Comparison of ENCODE assay signal across 18 cellular contexts in genomic region chr12:25692115-25693035, GRCh38.
DNase-seq lines count a peak whose midpoint lies in the region; ATAC-seq and TF ChIP-seq lines count a peak whose summit lies in the region.
"Had no signal": no experiment of that assay in that cellular context is flagged by ENCODE, and none has a peak within 500 bp of the region (broad histone marks: within the 10 kb centered on the region; RNA-seq: fewer than 3 reads in every experiment).

No MANE protein-coding gene starts in this region.

- peaks cover 4% of the 10 kb centered on the region for H3K9me3 Mint-ChIP-seq in stimulated activated memory B cell treated with anti-CD40 and anti-IgM and Interleukin-4, amounts not matched to agents 10 μg/mL and 1 μg/mL and 100 μg/mL, for 72 hours

- no peaks in the 10 kb centered on the region for H3K9me2 ChIP-seq in hepatocyte (replicated peaks; ENCODE audit: insufficient read depth)

- H2AFZ ChIP-seq in hepatocyte, result no peak overlapping the region
- H2AFZ ChIP-seq: neural progenitor cell had no signal

- H3K36me3 ChIP-seq in H7 (replicated peaks; ENCODE audit: control insufficient read depth, insufficient read depth, low read length), result no peaks in the 10 kb centered on the region
- no peaks in the 10 kb centered on the region for H3K36me3 ChIP-seq in hepatocyte (replicated peaks; ENCODE audit: insufficient read depth, low read depth)
- H3K36me3 ChIP-seq: neural progenitor cell, SJSA1, stomach had no signal

- no peak overlapping the region for H3K27ac Mint-ChIP-seq in stimulated activated memory B cell treated with anti-CD40 and anti-IgM and Interleukin-4, amounts not matched to agents 10 μg/mL and 1 μg/mL and 100 μg/mL, for 72 hours
- H3K27ac Mint-ChIP-seq: neural progenitor cell had no signal

- peaks cover 15% of the 10 kb centered on the region for H3K4me1 ChIP-seq in hepatocyte (ENCODE audit: insufficient read depth)
- H3K4me1 ChIP-seq: stomach had no signal

- WGBS in hepatocyte (ENCODE audit: low lambda C conversion rate, missing lambda C conversion rate), result 57% methylated on average over 9 of the region's 9 CpGs

- H3K4me3 ChIP-seq in H7 (ENCODE audit: insufficient read depth, low read depth, low read length), result no peak overlapping the region
- H3K4me3 ChIP-seq in astrocyte of the spinal cord (ENCODE audit: low read depth, low read length), result no peak overlapping the region
- no peak overlapping the region for H3K4me3 ChIP-seq in hepatocyte
- H3K4me3 ChIP-seq: neural progenitor cell, SJSA1, stomach had no signal

- no peak overlapping the region for H3K4me3 Mint-ChIP-seq in stimulated activated memory B cell treated with anti-CD40 and anti-IgM and Interleukin-4, amounts not matched to agents 10 μg/mL and 1 μg/mL and 100 μg/mL, for 72 hours
- H3K4me3 Mint-ChIP-seq: neural progenitor cell had no signal

- DNase-seq in H7, result peak; percentile 17
- DNase-seq in astrocyte of the spinal cord (ENCODE audit: low read depth, low spot score), result peak; percentile 78
- peak; percentile 63 for DNase-seq in hepatocyte (ENCODE audit: low spot score)
- DNase-seq in activated naive CD4-positive, alpha-beta T cell treated with Interleukin-2 at 50 U/mL for 16 hours, result no peak
- DNase-seq in stimulated activated naive CD8-positive, alpha-beta T cell treated with anti-CD3 and anti-CD28 coated beads, Interleukin-15, Interleukin-2, amounts not matched to agents 100 U/mL and 50 U/mL, for 24 hours, result no peak
- DNase-seq in stimulated activated CD4-positive, alpha-beta T cell treated with anti-CD3 and anti-CD28 coated beads, Interleukin-2, amount 100 ng/mL, for 48 hours, result no peak
- no peak for DNase-seq in stimulated activated CD4-positive, alpha-beta T cell treated with anti-CD3 and anti-CD28 coated beads, Interleukin-4, amount 100 ng/mL, for 4 hours
- DNase-seq: activated T-cell treated with anti-CD3 and anti-CD28 coated beads, Interleukin-2, amount 50 U/mL, for 48 hours; DMS79; NCI-H1048; NCI-H526; stomach had no signal

- no peaks in the 10 kb centered on the region for H4K20me1 ChIP-seq in hepatocyte (ENCODE audit: insufficient read depth, poor library complexity, severe bottlenecking)

- peak overlapping the region; percentile 86 for H3K27ac ChIP-seq in hepatocyte
- H3K27ac ChIP-seq: epithelial cell of prostate, HL-60, neural progenitor cell, SJSA1, stomach had no signal

- H3K27me3 ChIP-seq in H7 (ENCODE audit: control insufficient read depth, insufficient read depth, low read length) (no peaks in the 10 kb centered on the region), hepatocyte (no peaks in the 10 kb centered on the region)
- H3K27me3 ChIP-seq: neural progenitor cell, SJSA1, stomach had no signal

- ATAC-seq in stimulated activated memory B cell treated with anti-CD40 and anti-IgM and Interleukin-4, amounts not matched to agents 10 μg/mL and 1 μg/mL and 100 μg/mL, for 72 hours, result peak; percentile 31
- ATAC-seq in stimulated activated naive CD8-positive, alpha-beta T cell treated with anti-CD3 and anti-CD28 coated beads, Interleukin-15, Interleukin-2, amounts not matched to agents 100 U/mL and 50 U/mL, for 24 hours, result no peak
- ATAC-seq: activated CD4-positive, CD25-positive, alpha-beta regulatory T cell treated with anti-CD3 and anti-CD28 coated beads, Interleukin-2, amount 50 U/mL, for 24 hours had no signal

- peaks cover 11% of the 10 kb centered on the region for H3K27me3 Mint-ChIP-seq in stimulated activated memory B cell treated with anti-CD40 and anti-IgM and Interleukin-4, amounts not matched to agents 10 μg/mL and 1 μg/mL and 100 μg/mL, for 72 hours

- no peaks in the 10 kb centered on the region for H3K4me1 Mint-ChIP-seq in stimulated activated memory B cell treated with anti-CD40 and anti-IgM and Interleukin-4, amounts not matched to agents 10 μg/mL and 1 μg/mL and 100 μg/mL, for 72 hours

- TF ChIP-seq CTCF in astrocyte of the spinal cord (IDR thresholded peaks at IDR 0.05; ENCODE audit: low read depth, low read length) (no peak), hepatocyte (IDR thresholded peaks at IDR 0.05; ENCODE audit: poor library complexity) (no peak)

- H3K36me3 Mint-ChIP-seq in stimulated activated memory B cell treated with anti-CD40 and anti-IgM and Interleukin-4, amounts not matched to agents 10 μg/mL and 1 μg/mL and 100 μg/mL, for 72 hours, result no peaks in the 10 kb centered on the region
- H3K36me3 Mint-ChIP-seq: neural progenitor cell had no signal

- peak overlapping the region; percentile 7 for H3K4me2 ChIP-seq in hepatocyte
- H3K4me2 ChIP-seq: neural progenitor cell had no signal

- no peaks in the 10 kb centered on the region for H3K79me2 ChIP-seq in hepatocyte

- in situ Hi-C loops in astrocyte of the spinal cord (cut with HindIII; ENCODE audit: low sequenced_read_pairs), result no loop called here

- no peaks in the 10 kb centered on the region for H3K9me3 ChIP-seq in hepatocyte (ENCODE audit: low read depth)
- H3K9me3 ChIP-seq: SJSA1 had no signal

Comparison
In these comparisons a context has a peak if more than half of its experiments do, and no peak if none do; other contexts are left out.
1. DNase-seq: peak in H7 (single experiment), astrocyte of the spinal cord (single experiment) and hepatocyte (single experiment); none in activated naive CD4-positive, alpha-beta T cell treated with Interleukin-2 at 50 U/mL for 16 hours (single experiment), stimulated activated naive CD8-positive, alpha-beta T cell treated with anti-CD3 and anti-CD28 coated beads, Interleukin-15, Interleukin-2, amounts not matched to agents 100 U/mL and 50 U/mL, for 24 hours (single experiment), stimulated activated CD4-positive, alpha-beta T cell treated with anti-CD3 and anti-CD28 coated beads, Interleukin-2, amount 100 ng/mL, for 48 hours (0 of 2) and stimulated activated CD4-positive, alpha-beta T cell treated with anti-CD3 and anti-CD28 coated beads, Interleukin-4, amount 100 ng/mL, for 4 hours (0 of 2).